Comparison of ENCODE assay signal across 1 cellular context in the genomic region with DNA sequence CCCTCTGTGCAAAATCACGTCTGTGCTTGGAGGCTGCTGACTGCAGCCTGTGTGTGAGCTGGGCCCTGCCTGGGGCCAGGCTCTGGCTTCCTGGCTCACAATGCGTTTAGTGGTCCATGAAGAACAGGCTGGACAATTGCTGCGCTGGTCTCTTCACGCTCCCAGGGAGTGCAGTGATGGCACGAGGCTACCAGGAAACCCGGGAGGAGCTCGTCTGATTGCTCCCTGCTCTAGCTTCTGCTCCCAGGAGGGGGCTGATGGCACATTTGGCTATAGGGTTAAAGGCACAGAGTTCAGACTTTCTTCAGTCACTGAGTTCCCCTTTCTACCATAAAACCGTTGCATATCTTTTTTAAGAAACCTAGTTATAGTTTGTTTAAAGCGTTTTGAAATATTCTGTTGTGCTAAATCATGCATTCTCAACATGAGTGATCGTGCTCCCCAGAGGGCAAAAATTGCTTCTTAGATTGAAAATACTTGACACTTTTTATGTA.
TF ChIP-seq lines count a peak whose summit lies in the region.

No MANE protein-coding gene starts in this region.

TF ChIP-seq in GM23338, 12 proteins besides CTCF, POLR2A, EP300 and RAD21:
- TF ChIP-seq, protein P1, sequence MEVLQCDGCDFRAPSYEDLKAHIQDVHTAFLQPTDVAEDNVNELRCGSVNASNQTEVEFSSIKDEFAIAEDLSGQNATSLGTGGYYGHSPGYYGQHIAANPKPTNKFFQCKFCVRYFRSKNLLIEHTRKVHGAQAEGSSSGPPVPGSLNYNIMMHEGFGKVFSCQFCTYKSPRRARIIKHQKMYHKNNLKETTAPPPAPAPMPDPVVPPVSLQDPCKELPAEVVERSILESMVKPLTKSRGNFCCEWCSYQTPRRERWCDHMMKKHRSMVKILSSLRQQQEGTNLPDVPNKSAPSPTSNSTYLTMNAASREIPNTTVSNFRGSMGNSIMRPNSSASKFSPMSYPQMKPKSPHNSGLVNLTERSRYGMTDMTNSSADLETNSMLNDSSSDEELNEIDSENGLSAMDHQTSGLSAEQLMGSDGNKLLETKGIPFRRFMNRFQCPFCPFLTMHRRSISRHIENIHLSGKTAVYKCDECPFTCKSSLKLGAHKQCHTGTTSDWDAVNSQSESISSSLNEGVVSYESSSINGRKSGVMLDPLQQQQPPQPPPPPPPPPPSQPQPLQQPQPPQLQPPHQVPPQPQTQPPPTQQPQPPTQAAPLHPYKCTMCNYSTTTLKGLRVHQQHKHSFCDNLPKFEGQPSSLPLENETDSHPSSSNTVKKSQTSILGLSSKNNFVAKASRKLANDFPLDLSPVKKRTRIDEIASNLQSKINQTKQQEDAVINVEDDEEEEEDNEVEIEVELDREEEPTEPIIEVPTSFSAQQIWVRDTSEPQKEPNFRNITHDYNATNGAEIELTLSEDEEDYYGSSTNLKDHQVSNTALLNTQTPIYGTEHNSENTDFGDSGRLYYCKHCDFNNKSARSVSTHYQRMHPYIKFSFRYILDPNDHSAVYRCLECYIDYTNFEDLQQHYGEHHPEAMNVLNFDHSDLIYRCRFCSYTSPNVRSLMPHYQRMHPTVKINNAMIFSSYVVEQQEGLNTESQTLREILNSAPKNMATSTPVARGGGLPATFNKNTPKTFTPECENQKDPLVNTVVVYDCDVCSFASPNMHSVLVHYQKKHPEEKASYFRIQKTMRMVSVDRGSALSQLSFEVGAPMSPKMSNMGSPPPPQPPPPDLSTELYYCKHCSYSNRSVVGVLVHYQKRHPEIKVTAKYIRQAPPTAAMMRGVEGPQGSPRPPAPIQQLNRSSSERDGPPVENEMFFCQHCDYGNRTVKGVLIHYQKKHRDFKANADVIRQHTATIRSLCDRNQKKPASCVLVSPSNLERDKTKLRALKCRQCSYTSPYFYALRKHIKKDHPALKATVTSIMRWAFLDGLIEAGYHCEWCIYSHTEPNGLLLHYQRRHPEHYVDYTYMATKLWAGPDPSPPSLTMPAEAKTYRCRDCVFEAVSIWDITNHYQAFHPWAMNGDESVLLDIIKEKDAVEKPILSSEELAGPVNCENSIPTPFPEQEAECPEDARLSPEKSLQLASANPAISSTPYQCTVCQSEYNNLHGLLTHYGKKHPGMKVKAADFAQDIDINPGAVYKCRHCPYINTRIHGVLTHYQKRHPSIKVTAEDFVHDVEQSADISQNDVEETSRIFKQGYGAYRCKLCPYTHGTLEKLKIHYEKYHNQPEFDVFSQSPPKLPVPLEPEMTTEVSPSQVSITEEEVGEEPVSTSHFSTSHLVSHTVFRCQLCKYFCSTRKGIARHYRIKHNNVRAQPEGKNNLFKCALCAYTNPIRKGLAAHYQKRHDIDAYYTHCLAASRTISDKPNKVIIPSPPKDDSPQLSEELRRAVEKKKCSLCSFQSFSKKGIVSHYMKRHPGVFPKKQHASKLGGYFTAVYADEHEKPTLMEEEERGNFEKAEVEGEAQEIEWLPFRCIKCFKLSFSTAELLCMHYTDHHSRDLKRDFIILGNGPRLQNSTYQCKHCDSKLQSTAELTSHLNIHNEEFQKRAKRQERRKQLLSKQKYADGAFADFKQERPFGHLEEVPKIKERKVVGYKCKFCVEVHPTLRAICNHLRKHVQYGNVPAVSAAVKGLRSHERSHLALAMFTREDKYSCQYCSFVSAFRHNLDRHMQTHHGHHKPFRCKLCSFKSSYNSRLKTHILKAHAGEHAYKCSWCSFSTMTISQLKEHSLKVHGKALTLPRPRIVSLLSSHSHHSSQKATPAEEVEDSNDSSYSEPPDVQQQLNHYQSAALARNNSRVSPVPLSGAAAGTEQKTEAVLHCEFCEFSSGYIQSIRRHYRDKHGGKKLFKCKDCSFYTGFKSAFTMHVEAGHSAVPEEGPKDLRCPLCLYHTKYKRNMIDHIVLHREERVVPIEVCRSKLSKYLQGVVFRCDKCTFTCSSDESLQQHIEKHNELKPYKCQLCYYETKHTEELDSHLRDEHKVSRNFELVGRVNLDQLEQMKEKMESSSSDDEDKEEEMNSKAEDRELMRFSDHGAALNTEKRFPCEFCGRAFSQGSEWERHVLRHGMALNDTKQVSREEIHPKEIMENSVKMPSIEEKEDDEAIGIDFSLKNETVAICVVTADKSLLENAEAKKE (CRISPR knock-in tag; IDR thresholded peaks at IDR 0.05) = no peak
- TF ChIP-seq EZH2phosphoT487 (IDR thresholded peaks at IDR 0.05; ENCODE audit: unreplicated experiment) = no peak
- TF ChIP-seq CREB1 (CRISPR knock-in tag; IDR thresholded peaks at IDR 0.05; ENCODE audit: low read depth) = no peak
- no peak for TF ChIP-seq EZH2 (IDR thresholded peaks at IDR 0.05; ENCODE audit: low read depth, unreplicated experiment)
- no peak for TF ChIP-seq NANOG (IDR thresholded peaks at IDR 0.05; ENCODE audit: borderline replicate concordance)
- no peak for TF ChIP-seq POLR2AphosphoS5 (IDR thresholded peaks at IDR 0.05; ENCODE audit: low read depth)
- no peak for TF ChIP-seq ZNF114 (CRISPR knock-in tag; IDR thresholded peaks at IDR 0.05)
- TF ChIP-seq JUNB (IDR thresholded peaks at IDR 0.05; ENCODE audit: unreplicated experiment) = no peak
- no peak for TF ChIP-seq STAT1 (IDR thresholded peaks at IDR 0.05; ENCODE audit: unreplicated experiment)
- no peak for TF ChIP-seq ZNF331 (CRISPR knock-in tag; IDR thresholded peaks at IDR 0.05; ENCODE audit: low read depth)
- TF ChIP-seq, protein P2, sequence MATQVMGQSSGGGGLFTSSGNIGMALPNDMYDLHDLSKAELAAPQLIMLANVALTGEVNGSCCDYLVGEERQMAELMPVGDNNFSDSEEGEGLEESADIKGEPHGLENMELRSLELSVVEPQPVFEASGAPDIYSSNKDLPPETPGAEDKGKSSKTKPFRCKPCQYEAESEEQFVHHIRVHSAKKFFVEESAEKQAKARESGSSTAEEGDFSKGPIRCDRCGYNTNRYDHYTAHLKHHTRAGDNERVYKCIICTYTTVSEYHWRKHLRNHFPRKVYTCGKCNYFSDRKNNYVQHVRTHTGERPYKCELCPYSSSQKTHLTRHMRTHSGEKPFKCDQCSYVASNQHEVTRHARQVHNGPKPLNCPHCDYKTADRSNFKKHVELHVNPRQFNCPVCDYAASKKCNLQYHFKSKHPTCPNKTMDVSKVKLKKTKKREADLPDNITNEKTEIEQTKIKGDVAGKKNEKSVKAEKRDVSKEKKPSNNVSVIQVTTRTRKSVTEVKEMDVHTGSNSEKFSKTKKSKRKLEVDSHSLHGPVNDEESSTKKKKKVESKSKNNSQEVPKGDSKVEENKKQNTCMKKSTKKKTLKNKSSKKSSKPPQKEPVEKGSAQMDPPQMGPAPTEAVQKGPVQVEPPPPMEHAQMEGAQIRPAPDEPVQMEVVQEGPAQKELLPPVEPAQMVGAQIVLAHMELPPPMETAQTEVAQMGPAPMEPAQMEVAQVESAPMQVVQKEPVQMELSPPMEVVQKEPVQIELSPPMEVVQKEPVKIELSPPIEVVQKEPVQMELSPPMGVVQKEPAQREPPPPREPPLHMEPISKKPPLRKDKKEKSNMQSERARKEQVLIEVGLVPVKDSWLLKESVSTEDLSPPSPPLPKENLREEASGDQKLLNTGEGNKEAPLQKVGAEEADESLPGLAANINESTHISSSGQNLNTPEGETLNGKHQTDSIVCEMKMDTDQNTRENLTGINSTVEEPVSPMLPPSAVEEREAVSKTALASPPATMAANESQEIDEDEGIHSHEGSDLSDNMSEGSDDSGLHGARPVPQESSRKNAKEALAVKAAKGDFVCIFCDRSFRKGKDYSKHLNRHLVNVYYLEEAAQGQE (IDR thresholded peaks at IDR 0.05; ENCODE audit: unreplicated experiment) = no peak
- TF ChIP-seq, protein P3, sequence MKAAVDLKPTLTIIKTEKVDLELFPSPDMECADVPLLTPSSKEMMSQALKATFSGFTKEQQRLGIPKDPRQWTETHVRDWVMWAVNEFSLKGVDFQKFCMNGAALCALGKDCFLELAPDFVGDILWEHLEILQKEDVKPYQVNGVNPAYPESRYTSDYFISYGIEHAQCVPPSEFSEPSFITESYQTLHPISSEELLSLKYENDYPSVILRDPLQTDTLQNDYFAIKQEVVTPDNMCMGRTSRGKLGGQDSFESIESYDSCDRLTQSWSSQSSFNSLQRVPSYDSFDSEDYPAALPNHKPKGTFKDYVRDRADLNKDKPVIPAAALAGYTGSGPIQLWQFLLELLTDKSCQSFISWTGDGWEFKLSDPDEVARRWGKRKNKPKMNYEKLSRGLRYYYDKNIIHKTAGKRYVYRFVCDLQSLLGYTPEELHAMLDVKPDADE (IDR thresholded peaks at IDR 0.05) = no peak
